In genomic region chr16:17105239-17105721, GRCh38 we compare ENCODE assay signal across 1 cellular context.
TF ChIP-seq lines count a peak whose summit lies in the region.

No MANE protein-coding gene starts in this region.

TF ChIP-seq in HepG2, 621 proteins besides CTCF, POLR2A, EP300 and RAD21 (continued from another document):
- no peak for TF ChIP-seq LRRFIP1 (CRISPR knock-in tag; conservative IDR thresholded peaks at IDR 0.05)
- no peak for TF ChIP-seq ZNF124 (CRISPR knock-in tag; IDR thresholded peaks at IDR 0.05)
- no peak for TF ChIP-seq PLRG1 (conservative IDR thresholded peaks at IDR 0.05)
- TF ChIP-seq HOXD1 (CRISPR knock-in tag; IDR thresholded peaks at IDR 0.05): no peak
- TF ChIP-seq BHLHE40 (IDR thresholded peaks at IDR 0.05; ENCODE audit: low read length): no peak
- TF ChIP-seq XRCC5 (optimal IDR thresholded peaks at IDR 0.05; ENCODE audit: low read length): no peak
- TF ChIP-seq ZNF142 (CRISPR knock-in tag; IDR thresholded peaks at IDR 0.05): no peak
- no peak for TF ChIP-seq ZNF672 (CRISPR knock-in tag; IDR thresholded peaks at IDR 0.05)
